ENCODE assay signal across 2 cellular contexts in genomic region chr4:122812823-122813222, GRCh38. TPM values are rescaled to one million over a fixed set of nuclear protein-coding genes. Genes with fewer than 3 reads are reported as not detected.
"Had no signal": no experiment of that assay in that cellular context is flagged by ENCODE, and none has a peak within 500 bp of the region (broad histone marks: within the 10 kb centered on the region; RNA-seq: fewer than 3 reads in every experiment).

No MANE protein-coding gene starts in this region.

RNA-seq across cellular contexts. Expression of gene FGF2, which starts 13.8 kb away (rescaled TPM):
- total RNA-seq: HT-29 had no signal
- polyA plus RNA-seq: IgD-negative memory B cell had no signal
